ENCODE assay signal across 9 cellular contexts in genomic region chr13:31200636-31200970, GRCh38. TPM values are rescaled to one million over a fixed set of nuclear protein-coding genes. Genes with fewer than 3 reads are reported as not detected.
DNase-seq lines count a peak whose midpoint lies in the region; ATAC-seq and FAIRE-seq lines count a peak whose summit lies in the region.
"Had no signal": no experiment of that assay in that cellular context is flagged by ENCODE, and none has a peak within 500 bp of the region (broad histone marks: within the 10 kb centered on the region; RNA-seq: fewer than 3 reads in every experiment).

No MANE protein-coding gene starts in this region.

- H3K27ac Mint-ChIP-seq in activated T-helper 17 cell treated with anti-CD3 and anti-CD28 coated beads, Interleukin-2, amount 50 U/mL, for 72 hours, result peak overlapping the region; percentile 51

- peak overlapping the region; percentile 73 for H2BK5ac ChIP-seq in trophoblast cell (ENCODE audit: low read depth, low read length, poor library complexity)

- H3K36me3 ChIP-seq in trophoblast cell (ENCODE audit: control insufficient read depth in 1 of 2, insufficient read depth in 2 of 2, low read length in 2 of 2), result no peaks in the 10 kb centered on the region

- H3K9me3 Mint-ChIP-seq in activated T-helper 17 cell treated with anti-CD3 and anti-CD28 coated beads, Interleukin-2, amount 50 U/mL, for 72 hours, result no peaks in the 10 kb centered on the region

- peak overlapping the region; percentile 96 for H3K18ac ChIP-seq in trophoblast cell (ENCODE audit: low read length)

- peak; percentile 16 for ATAC-seq in HG02759 (IDR thresholded peaks at IDR 0.05; ENCODE audit: unreplicated experiment)
- peak; percentile 20 for ATAC-seq in activated T-helper 17 cell treated with anti-CD3 and anti-CD28 coated beads, Interleukin-2, amount 50 U/mL, for 72 hours (replicated peaks)

- H3K79me2 ChIP-seq in trophoblast cell (ENCODE audit: control insufficient read depth, insufficient read depth, low read length, poor library complexity), result peaks cover 6% of the 10 kb centered on the region

- no peak overlapping the region for H3K23ac ChIP-seq in trophoblast cell (ENCODE audit: low read length)

- peak overlapping the region; percentile 46 for H3K14ac ChIP-seq in trophoblast cell (ENCODE audit: low read length)

- H3K27me3 ChIP-seq in trophoblast cell (ENCODE audit: insufficient read depth, low read length), result no peaks in the 10 kb centered on the region

- no peaks in the 10 kb centered on the region for H3K27me3 Mint-ChIP-seq in activated T-helper 17 cell treated with anti-CD3 and anti-CD28 coated beads, Interleukin-2, amount 50 U/mL, for 72 hours

- peak overlapping the region; percentile 99 for H3K4me3 ChIP-seq in trophoblast cell (ENCODE audit: low read depth, low read length)

- peak overlapping the region; percentile 83 for H2BK120ac ChIP-seq in trophoblast cell (ENCODE audit: insufficient read depth, low read length, poor library complexity)

- peak overlapping the region; percentile 75 for H3K4me3 Mint-ChIP-seq in activated T-helper 17 cell treated with anti-CD3 and anti-CD28 coated beads, Interleukin-2, amount 50 U/mL, for 72 hours

- peak overlapping the region; percentile 96 for H3K9ac ChIP-seq in trophoblast cell (ENCODE audit: low read length)

- peak overlapping the region; percentile 69 for H2AFZ ChIP-seq in trophoblast cell (ENCODE audit: insufficient read depth, low read length, poor library complexity)

- H3K4me2 ChIP-seq in trophoblast cell (ENCODE audit: low read length), result peak overlapping the region; percentile 56

- peak overlapping the region; percentile 94 for H4K12ac ChIP-seq in trophoblast cell (ENCODE audit: low read depth, low read length)

- no peak for FAIRE-seq in GM19239 (lab: Jason Lieb, UNC)
- FAIRE-seq: A204.1 had no signal

- H4K8ac ChIP-seq in trophoblast cell (ENCODE audit: low read depth, low read length), result peak overlapping the region; percentile 94

- H3K36me3 Mint-ChIP-seq in activated T-helper 17 cell treated with anti-CD3 and anti-CD28 coated beads, Interleukin-2, amount 50 U/mL, for 72 hours (ENCODE audit: low read depth), result no peaks in the 10 kb centered on the region

- H3K27ac ChIP-seq in trophoblast cell (ENCODE audit: low read depth, low read length), result peak overlapping the region; percentile 99

- peak; percentile 34 for DNase-seq in DMS79 treated with DMSO at 0.1 percent for 48 hours (lab: John Stamatoyannopoulos, UW)
- no peak for DNase-seq in DMS79 (lab: John Stamatoyannopoulos, UW)
- DNase-seq in NCI-H345 treated with DMSO at 0.1 percent for 48 hours (lab: John Stamatoyannopoulos, UW; ENCODE audit: unreplicated experiment), result peak; percentile 6
- DNase-seq in globus pallidus (ENCODE audit: low spot score), result peak; percentile 41
- peak; percentile 4 to 53 for DNase-seq in trophoblast cell
- no peak for DNase-seq in GM19239 (ENCODE audit: insufficient read length, low spot score)

- no peak overlapping the region for H2AK5ac ChIP-seq in trophoblast cell (ENCODE audit: low read length)

- H3K4ac ChIP-seq in trophoblast cell (ENCODE audit: low read depth, low read length), result peak overlapping the region; percentile 60

- H3K79me1 ChIP-seq in trophoblast cell (ENCODE audit: low read length), result peaks cover 7% of the 10 kb centered on the region

- no peaks in the 10 kb centered on the region for H3K9me3 ChIP-seq in trophoblast cell (ENCODE audit: insufficient read depth, low read depth, low read length)

- no peak overlapping the region for H2BK12ac ChIP-seq in trophoblast cell (ENCODE audit: low read length)

- peaks cover 21% of the 10 kb centered on the region for H3K4me1 Mint-ChIP-seq in activated T-helper 17 cell treated with anti-CD3 and anti-CD28 coated beads, Interleukin-2, amount 50 U/mL, for 72 hours

- H3K4me1 ChIP-seq in trophoblast cell (ENCODE audit: control insufficient read depth in 1 of 2, insufficient read depth in 2 of 2, low read length in 2 of 2), result peaks cover 3 to 7% of the 10 kb centered on the region in 2 experiments

- peak overlapping the region; percentile 100 for H4K91ac ChIP-seq in trophoblast cell (ENCODE audit: low read depth, low read length)

- no CpG with 5 or more reads among the region's 34 CpGs for WGBS in trophoblast cell (ENCODE audit: extremely low coverage, insufficient coverage, insufficient read length)

RNA-seq across cellular contexts. Expression of gene B3GLCT, which starts 0.8 kb away (rescaled TPM):
- 1 to 10 TPM; 4.1 to 4.6 TPM for total RNA-seq in activated T-helper 17 cell treated with anti-CD3 and anti-CD28 coated beads, Interleukin-2, amount 50 U/mL, for 72 hours
- polyA plus RNA-seq in trophoblast cell (2013), result 6.2 and 6.3 TPM in 2 replicates

RNA-seq across cellular contexts. Expression of gene HSPH1, which starts 38.9 kb away (rescaled TPM):
- 100 to 1,000 TPM; 128 to 303 TPM for total RNA-seq in activated T-helper 17 cell treated with anti-CD3 and anti-CD28 coated beads, Interleukin-2, amount 50 U/mL, for 72 hours
- polyA plus RNA-seq in trophoblast cell (2013), result 82.9 and 87.6 TPM in 2 replicates

Comparison
In these comparisons a context has a peak if more than half of its experiments do, and no peak if none do; other contexts are left out.
1. DNase-seq: peak in DMS79 treated with DMSO at 0.1 percent for 48 hours (single experiment), NCI-H345 treated with DMSO at 0.1 percent for 48 hours (single experiment), globus pallidus (single experiment) and trophoblast cell (2 of 2); none in DMS79 (single experiment) and GM19239 (single experiment).